In the genomic region with DNA sequence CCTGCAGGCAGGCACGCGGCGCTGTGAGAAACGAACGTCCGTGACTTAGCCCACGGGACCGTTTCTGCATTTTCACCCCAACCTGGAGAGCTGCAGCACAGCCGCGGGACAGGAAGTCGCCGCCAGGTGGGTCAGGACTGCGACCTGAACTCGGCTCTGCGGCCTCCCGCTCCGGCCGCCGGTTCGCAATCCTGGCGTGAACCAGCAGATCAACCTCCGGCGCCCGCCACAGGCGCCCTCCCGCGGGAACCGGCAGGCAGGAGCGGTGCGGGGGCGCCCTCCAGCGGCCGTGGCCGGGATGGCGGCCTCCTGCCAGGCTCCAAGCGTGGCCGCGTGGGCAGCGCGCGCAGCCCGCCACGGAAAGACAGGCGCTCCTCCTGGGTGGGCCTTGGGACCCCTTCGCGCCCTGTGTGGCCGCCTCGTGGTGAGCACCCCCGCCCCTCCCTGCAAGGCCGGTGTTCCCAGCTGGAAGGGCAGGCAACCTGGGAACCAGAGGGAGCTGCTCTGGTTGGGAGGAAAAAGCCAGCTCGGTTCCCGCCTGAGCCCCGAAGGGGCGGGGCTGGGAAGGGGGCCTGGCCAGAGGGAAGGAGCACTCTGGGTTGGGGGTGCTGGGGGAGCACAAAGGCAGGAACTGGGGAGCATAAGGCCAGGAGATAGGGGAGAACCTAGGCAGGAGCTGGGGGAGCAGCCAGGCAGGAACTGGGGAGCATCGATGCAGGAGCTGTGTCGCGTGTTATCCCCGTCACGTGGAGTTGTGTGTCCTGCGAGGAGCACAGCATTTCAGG, we compare ENCODE assay signal across 8 cellular contexts. TPM values are rescaled to one million over a fixed set of nuclear protein-coding genes. Genes with fewer than 3 reads are reported as not detected.
DNase-seq lines count a peak whose midpoint lies in the region; ATAC-seq and TF ChIP-seq lines count a peak whose summit lies in the region.

No MANE protein-coding gene starts in this region.

- H3K27me3 Mint-ChIP-seq in effector memory CD8-positive, alpha-beta T cell: peaks cover 38 to 47% of the 10 kb centered on the region in 2 donors

- peak overlapping the region; percentile 50 to 91 for H3K18ac ChIP-seq in mesenchymal stem cell (ENCODE audit: low read depth in 1 of 2, low read length in 2 of 2)

- H4K91ac ChIP-seq in mesenchymal stem cell (ENCODE audit: low read length): peak overlapping the region; percentile 75

- CTCF ChIA-PET in AG04450 (lab: Charles Lee): interaction anchor here (0.6 to 2.1 kb wide), 31 partner anchors 12 to 341 kb away, joined by 3 to 21 read pairs (median 4); a partner anchor contains a TSS

- peaks cover 5% of the 10 kb centered on the region for H3K36me3 Mint-ChIP-seq in effector memory CD8-positive, alpha-beta T cell (ENCODE audit: insufficient read depth)

- H3K36me3 ChIP-seq in mesenchymal stem cell (ENCODE audit: control insufficient read depth in 1 of 2, insufficient read depth in 2 of 2, low read depth in 1 of 2, low read length in 2 of 2): no peaks in the 10 kb centered on the region

- peaks cover 0 to 4% of the 10 kb centered on the region in 2 donors for H3K4me1 Mint-ChIP-seq in effector memory CD8-positive, alpha-beta T cell (ENCODE audit: low read depth in 2 of 2)

- H3K9me3 Mint-ChIP-seq in effector memory CD8-positive, alpha-beta T cell: no peaks in the 10 kb centered on the region

- peak overlapping the region; percentile 65 for H3K9ac ChIP-seq in mesenchymal stem cell (ENCODE audit: low read length)

- H3K27ac ChIP-seq in AG04450 (ENCODE audit: low read depth, low read length) (no peak overlapping the region), mesenchymal stem cell (ENCODE audit: low read length, poor library complexity, severe bottlenecking) (no peak overlapping the region)

- H3K4me1 ChIP-seq in mesenchymal stem cell (ENCODE audit: control insufficient read depth, insufficient read depth, low read depth, low read length): peaks cover 62% of the 10 kb centered on the region

- DNase-seq in AG04450 (ENCODE audit: low read depth, low spot score) (no peak), NCI-H774 (lab: John Stamatoyannopoulos, UW) (peak; percentile 96), mesenchymal stem cell (peak; percentile 71)
- peak; percentile 53 to 80 for DNase-seq in activated CD8-positive, alpha-beta memory T cell treated with anti-CD3 and anti-CD28 coated beads for 1 hour (ENCODE audit: extremely low read depth in 1 of 2, low read depth in 1 of 2)
- DNase-seq in effector memory CD8-positive, alpha-beta T cell: peak; percentile 84 to 92 (median 87)
- DNase-seq in stimulated activated CD8-positive, alpha-beta memory T cell treated with anti-CD3 and anti-CD28 coated beads, Interleukin-12 subunit alpha, Interleukin-12 subunit beta, amount 100 ng/mL, for 1 hour (ENCODE audit: low read depth): peak; percentile 77

- H3K14ac ChIP-seq in mesenchymal stem cell (ENCODE audit: low read length in 2 of 2): peak overlapping the region in 1 of 2 experiments; percentile 0

- no peak overlapping the region for H2AK5ac ChIP-seq in mesenchymal stem cell (ENCODE audit: low read length, severe bottlenecking)

- H2BK15ac ChIP-seq in mesenchymal stem cell (ENCODE audit: low read depth, poor library complexity, severe bottlenecking): peak overlapping the region; percentile 2

- H3K4me3 Mint-ChIP-seq in effector memory CD8-positive, alpha-beta T cell: no peak overlapping the region

- H3K4me3 ChIP-seq in AG04450 (ENCODE audit: low read depth, low read length): peak overlapping the region; percentile 56
- H3K4me3 ChIP-seq in mesenchymal stem cell (ENCODE audit: insufficient read depth in 1 of 2, low read depth in 1 of 2, low read length in 2 of 2): peak overlapping the region; percentile 45 to 72

- no peak overlapping the region for H3K27ac Mint-ChIP-seq in effector memory CD8-positive, alpha-beta T cell

- peak; percentile 69 for TF ChIP-seq CTCF in AG04450 (IDR thresholded peaks at IDR 0.05; ENCODE audit: low read depth, low read length)

- H2BK120ac ChIP-seq in mesenchymal stem cell (ENCODE audit: low read depth, low read length): peak overlapping the region; percentile 35

- POLR2A ChIA-PET in AG04450 (lab: Yijun Ruan, JAX): interaction anchor here (0.8 to 2.2 kb wide), 6 partner anchors 26 to 229 kb away, joined by 3 to 11 read pairs (median 6); a partner anchor contains a TSS

- H2BK12ac ChIP-seq in mesenchymal stem cell (ENCODE audit: low read length in 2 of 2): peak overlapping the region in 1 of 2 experiments; percentile 95

- peak overlapping the region; percentile 7 to 86 for H3K4ac ChIP-seq in mesenchymal stem cell (ENCODE audit: low read depth in 1 of 2, low read length in 2 of 2)

- ATAC-seq in GM18907 (IDR thresholded peaks at IDR 0.05; ENCODE audit: unreplicated experiment): peak; percentile 71
- peak; percentile 57 for ATAC-seq in HG03521 (IDR thresholded peaks at IDR 0.05; ENCODE audit: unreplicated experiment)
- ATAC-seq in effector memory CD8-positive, alpha-beta T cell (replicated peaks): peak; percentile 78

- H3K27me3 ChIP-seq in AG04450 (ENCODE audit: control insufficient read depth, insufficient read depth, low read length): peaks cover 6% of the 10 kb centered on the region
- H3K27me3 ChIP-seq in mesenchymal stem cell (ENCODE audit: control insufficient read depth in 1 of 2, insufficient read depth in 1 of 2, low read length in 2 of 2): peaks cover 0 to 12% of the 10 kb centered on the region in 2 experiments

- H3K23ac ChIP-seq in mesenchymal stem cell (ENCODE audit: low read length in 2 of 2): peak overlapping the region in 1 of 2 experiments; percentile 70

- 12% methylated on average over 48 of the region's 60 CpGs for WGBS in mesenchymal stem cell

- peak overlapping the region; percentile 90 for H2AFZ ChIP-seq in mesenchymal stem cell (ENCODE audit: low read depth, low read length)

- H3K79me1 ChIP-seq in mesenchymal stem cell (replicated peaks; ENCODE audit: low read length, poor library complexity, severe bottlenecking): peaks cover 2% of the 10 kb centered on the region

- H3K4me2 ChIP-seq in mesenchymal stem cell (ENCODE audit: low read length, poor library complexity, severe bottlenecking): peak overlapping the region; percentile 93

- H2BK5ac ChIP-seq in mesenchymal stem cell (ENCODE audit: low read depth, low read length, poor library complexity, severe bottlenecking): peak overlapping the region; percentile 49

- H4K8ac ChIP-seq in mesenchymal stem cell (ENCODE audit: low read length): peak overlapping the region; percentile 83

- peaks cover 7% of the 10 kb centered on the region; the same call in 1 of the 2 replicates for H3K9me3 ChIP-seq in AG04450 (ENCODE audit: control insufficient read depth, insufficient read depth, low read length)
- no peaks in the 10 kb centered on the region for H3K9me3 ChIP-seq in mesenchymal stem cell (ENCODE audit: control insufficient read depth, low read length)

RNA-seq across cellular contexts. Expression of a gene that starts 28.2 kb away (rescaled TPM):
- polyA plus RNA-seq in AG04450 (2011; rRNA removed): 2,721 and 3,607 TPM in 2 replicates
- polyA minus RNA-seq in AG04450 (2011; rRNA and poly(A)+ RNA removed): 3,368 and 4,319 TPM in 2 replicates
- polyA plus RNA-seq in mesenchymal stem cell (2013, experiment 1 of 2): 7,126 TPM
- polyA plus RNA-seq in mesenchymal stem cell (2013, experiment 2 of 2): 6,723 TPM

RNA-seq across cellular contexts. Expression of a gene that starts 43.8 kb away (rescaled TPM):
- 0.26 and 0.41 TPM in 2 replicates for polyA plus RNA-seq in AG04450 (2011; rRNA removed)
- polyA minus RNA-seq in AG04450 (2011; rRNA and poly(A)+ RNA removed): 1.0 TPM in 1 of 2 replicates, not detected in the other
- polyA plus RNA-seq in mesenchymal stem cell (2013, experiment 1 of 2): 0.23 TPM
- polyA plus RNA-seq in mesenchymal stem cell (2013, experiment 2 of 2): 0.15 TPM
